In genomic region chr4:83558059-83558648, GRCh38 we compare ENCODE assay signal across 25 cellular contexts. TPM values are rescaled to one million over a fixed set of nuclear protein-coding genes. Genes with fewer than 3 reads are reported as not detected.
DNase-seq lines count a peak whose midpoint lies in the region; ATAC-seq, FAIRE-seq and TF ChIP-seq lines count a peak whose summit lies in the region.
"Had no signal": no experiment of that assay in that cellular context is flagged by ENCODE, and none has a peak within 500 bp of the region (broad histone marks: within the 10 kb centered on the region; RNA-seq: fewer than 3 reads in every experiment).

No MANE protein-coding gene starts in this region.

- TF ChIP-seq CTCF in natural killer cell (IDR thresholded peaks at IDR 0.05) (no peak), HL-60 (IDR thresholded peaks at IDR 0.05; ENCODE audit: insufficient read depth, low read length) (no peak), astrocyte (IDR thresholded peaks at IDR 0.05; ENCODE audit: insufficient read depth, low read depth, low read length) (no peak)

- no peak for FAIRE-seq in astrocyte (lab: Jason Lieb, UNC)
- FAIRE-seq: endothelial cell of umbilical vein had no signal

- no peak overlapping the region for H2AFZ ChIP-seq in astrocyte (ENCODE audit: low read depth, low read length)

- H3K9me3 Mint-ChIP-seq in natural killer cell treated with Interleukin-12 subunit alpha and Interleukin-12 subunit beta and Interleukin-15 and Interleukin-18, amount 100 ng/mL, for 72 hours: no peaks in the 10 kb centered on the region
- H3K9me3 Mint-ChIP-seq in natural killer cell: no peaks in the 10 kb centered on the region
- no peaks in the 10 kb centered on the region for H3K9me3 Mint-ChIP-seq in astrocyte (ENCODE audit: unreplicated experiment)
- H3K9me3 Mint-ChIP-seq in stimulated activated memory B cell treated with anti-CD40 and anti-IgM and Interleukin-4, amounts not matched to agents 10 μg/mL and 1 μg/mL and 100 μg/mL, for 72 hours: no peaks in the 10 kb centered on the region
- H3K9me3 Mint-ChIP-seq: CD4-positive, alpha-beta T cell; memory B cell had no signal

- H3K4me3 Mint-ChIP-seq in natural killer cell treated with Interleukin-12 subunit alpha and Interleukin-12 subunit beta and Interleukin-15 and Interleukin-18, amount 100 ng/mL, for 72 hours: peak overlapping the region; percentile 42
- H3K4me3 Mint-ChIP-seq in natural killer cell (no peak overlapping the region), astrocyte (ENCODE audit: unreplicated experiment) (no peak overlapping the region)
- H3K4me3 Mint-ChIP-seq in stimulated activated memory B cell treated with anti-CD40 and anti-IgM and Interleukin-4, amounts not matched to agents 10 μg/mL and 1 μg/mL and 100 μg/mL, for 72 hours: no peak overlapping the region
- H3K4me3 Mint-ChIP-seq: CD4-positive, alpha-beta T cell; memory B cell had no signal

- H3K36me3 ChIP-seq in astrocyte (ENCODE audit: insufficient read depth, low read length) (no peaks in the 10 kb centered on the region), SJCRH30 (no peaks in the 10 kb centered on the region)
- H3K36me3 ChIP-seq: brain microvascular endothelial cell, sigmoid colon, vagina had no signal

- peaks cover 0 to 11% of the 10 kb centered on the region in 2 donors for H3K27me3 Mint-ChIP-seq in natural killer cell treated with Interleukin-12 subunit alpha and Interleukin-12 subunit beta and Interleukin-15 and Interleukin-18, amount 100 ng/mL, for 72 hours
- H3K27me3 Mint-ChIP-seq in natural killer cell (ENCODE audit: low read depth in 2 of 2) (peaks cover 0 to 4% of the 10 kb centered on the region in 2 donors), astrocyte (ENCODE audit: low read depth, unreplicated experiment) (no peaks in the 10 kb centered on the region)
- no peaks in the 10 kb centered on the region for H3K27me3 Mint-ChIP-seq in stimulated activated memory B cell treated with anti-CD40 and anti-IgM and Interleukin-4, amounts not matched to agents 10 μg/mL and 1 μg/mL and 100 μg/mL, for 72 hours
- H3K27me3 Mint-ChIP-seq: CD4-positive, alpha-beta T cell; memory B cell had no signal

- H3K36me3 Mint-ChIP-seq in natural killer cell treated with Interleukin-12 subunit alpha and Interleukin-12 subunit beta and Interleukin-15 and Interleukin-18, amount 100 ng/mL, for 72 hours: no peaks in the 10 kb centered on the region
- no peaks in the 10 kb centered on the region for H3K36me3 Mint-ChIP-seq in natural killer cell
- H3K36me3 Mint-ChIP-seq in astrocyte (ENCODE audit: low read depth, unreplicated experiment): no peaks in the 10 kb centered on the region
- H3K36me3 Mint-ChIP-seq in stimulated activated memory B cell treated with anti-CD40 and anti-IgM and Interleukin-4, amounts not matched to agents 10 μg/mL and 1 μg/mL and 100 μg/mL, for 72 hours: no peaks in the 10 kb centered on the region
- H3K36me3 Mint-ChIP-seq: memory B cell had no signal

- peak overlapping the region; percentile 8; the same call in 1 of the 2 replicates for H3K27ac ChIP-seq in HL-60 (replicated peaks)
- no peak overlapping the region for H3K27ac ChIP-seq in astrocyte (ENCODE audit: low read depth, low read length)
- H3K27ac ChIP-seq in SJCRH30: no peak overlapping the region
- H3K27ac ChIP-seq: brain microvascular endothelial cell, SK-N-MC, testis, vagina had no signal

- H3K9me3 ChIP-seq in astrocyte (ENCODE audit: insufficient read depth, low read depth, low read length): no peaks in the 10 kb centered on the region
- H3K9me3 ChIP-seq in SJCRH30 (replicated peaks): no peaks in the 10 kb centered on the region
- H3K9me3 ChIP-seq: sigmoid colon, testis, vagina had no signal

- peak overlapping the region; percentile 32 for H3K4me2 ChIP-seq in astrocyte (ENCODE audit: low read length)

- intact Hi-C loops in natural killer cell (cut with micrococcal nuclease): no loop called here

- no peaks in the 10 kb centered on the region for H4K20me1 ChIP-seq in astrocyte (ENCODE audit: insufficient read depth, low read length)

- peaks cover 5 to 15% of the 10 kb centered on the region in 2 donors for H3K4me1 Mint-ChIP-seq in natural killer cell treated with Interleukin-12 subunit alpha and Interleukin-12 subunit beta and Interleukin-15 and Interleukin-18, amount 100 ng/mL, for 72 hours (ENCODE audit: low read depth in 2 of 2)
- H3K4me1 Mint-ChIP-seq in natural killer cell (peaks cover under 1 to 7% of the 10 kb centered on the region in 2 donors), astrocyte (ENCODE audit: low read depth, unreplicated experiment) (peaks cover 12% of the 10 kb centered on the region)
- H3K4me1 Mint-ChIP-seq in stimulated activated memory B cell treated with anti-CD40 and anti-IgM and Interleukin-4, amounts not matched to agents 10 μg/mL and 1 μg/mL and 100 μg/mL, for 72 hours: peaks cover 10% of the 10 kb centered on the region
- H3K4me1 Mint-ChIP-seq: memory B cell had no signal

- H3K4me3 ChIP-seq in HL-60 (replicated peaks; ENCODE audit: insufficient read depth, low read length): no peak overlapping the region
- no peak overlapping the region for H3K4me3 ChIP-seq in astrocyte (ENCODE audit: insufficient read depth, low read depth, low read length)
- H3K4me3 ChIP-seq in SJCRH30: no peak overlapping the region
- H3K4me3 ChIP-seq: sigmoid colon, SK-N-MC, testis, vagina had no signal

- no peak for DNase-seq in natural killer cell treated with Interleukin-12 subunit alpha and Interleukin-12 subunit beta and Interleukin-15 and Interleukin-18, amount 100 ng/mL, for 72 hours (ENCODE audit: low spot score)
- DNase-seq in natural killer cell: no peak
- no peak for DNase-seq in HL-60 (ENCODE audit: low read depth in 1 of 2, low spot score in 1 of 2)
- DNase-seq in astrocyte (ENCODE audit: low read depth): no peak
- DNase-seq in SJCRH30: no peak
- no peak for DNase-seq in DMS53 treated with DMSO at 0.1 percent for 48 hours (lab: John Stamatoyannopoulos, UW; ENCODE audit: unreplicated experiment)
- DNase-seq: activated CD4-positive, alpha-beta T cell treated with anti-CD3 and anti-CD28 coated beads for 48 hours; activated naive CD4-positive, alpha-beta T cell; brain microvascular endothelial cell; CD4-positive, alpha-beta T cell; hippocampal formation; NCI-H1417 treated with DMSO at 0.1 percent for 48 hours; NCI-H2081; NCI-H345; NCI-H774; sigmoid colon; stimulated activated CD4-positive, alpha-beta T cell treated with anti-CD3 and anti-CD28 coated beads, Interleukin-4, amount 100 ng/mL, for 4 hours; stimulated activated naive CD4-positive, alpha-beta T cell; testis had no signal

- H3K9ac ChIP-seq in astrocyte (ENCODE audit: low read length): no peak overlapping the region

- peak overlapping the region in 1 of 2 donors; percentile 13 for H3K27ac Mint-ChIP-seq in natural killer cell treated with Interleukin-12 subunit alpha and Interleukin-12 subunit beta and Interleukin-15 and Interleukin-18, amount 100 ng/mL, for 72 hours
- H3K27ac Mint-ChIP-seq in natural killer cell (no peak overlapping the region), astrocyte (ENCODE audit: unreplicated experiment) (no peak overlapping the region)
- H3K27ac Mint-ChIP-seq in stimulated activated memory B cell treated with anti-CD40 and anti-IgM and Interleukin-4, amounts not matched to agents 10 μg/mL and 1 μg/mL and 100 μg/mL, for 72 hours: peak overlapping the region; percentile 4
- H3K27ac Mint-ChIP-seq: CD4-positive, alpha-beta T cell; memory B cell had no signal

- no peak for ATAC-seq in natural killer cell treated with Interleukin-12 subunit alpha and Interleukin-12 subunit beta and Interleukin-15 and Interleukin-18, amount 100 ng/mL, for 72 hours
- ATAC-seq in natural killer cell (no peak), GM21529 (IDR thresholded peaks at IDR 0.05; ENCODE audit: unreplicated experiment) (no peak)
- no peak for ATAC-seq in stimulated activated memory B cell treated with anti-CD40 and anti-IgM and Interleukin-4, amounts not matched to agents 10 μg/mL and 1 μg/mL and 100 μg/mL, for 72 hours

- no peaks in the 10 kb centered on the region for H3K27me3 ChIP-seq in HL-60 (ENCODE audit: insufficient read depth, poor library complexity, severe bottlenecking)
- no peaks in the 10 kb centered on the region for H3K27me3 ChIP-seq in astrocyte (ENCODE audit: insufficient read depth, low read length)
- no peaks in the 10 kb centered on the region for H3K27me3 ChIP-seq in SJCRH30
- H3K27me3 ChIP-seq: brain microvascular endothelial cell, sigmoid colon, testis, vagina had no signal

- peaks cover 9% of the 10 kb centered on the region for H3K4me1 ChIP-seq in astrocyte (ENCODE audit: insufficient read depth, low read length)
- no peaks in the 10 kb centered on the region for H3K4me1 ChIP-seq in SJCRH30
- H3K4me1 ChIP-seq: testis had no signal

- H3K79me2 ChIP-seq in astrocyte (ENCODE audit: insufficient read depth, low read length): no peaks in the 10 kb centered on the region

RNA-seq across cellular contexts. Expression of gene GPAT3, which starts 22.2 kb away (rescaled TPM):
- total RNA-seq in natural killer cell treated with Interleukin-12 subunit alpha and Interleukin-12 subunit beta and Interleukin-15 and Interleukin-18, amount 100 ng/mL, for 72 hours: 1 to 10 TPM in 1 of 2 donors, under 1 TPM in 1; 0.93 to 2.1 TPM
- total RNA-seq in natural killer cell (10 to 100 TPM in 1 of 3 donors, 1 to 10 TPM in 1, under 1 TPM in 1; 0.54 to 11.3 (median 1.2) TPM), astrocyte (0.39 and 0.50 TPM in 2 replicates)
- 2.4 and 2.6 TPM in 2 replicates for total RNA-seq in SJCRH30 (2014; rRNA removed; shearing (Covaris generic))
